ENCODE assay signal across 25 cellular contexts in the genomic region with DNA sequence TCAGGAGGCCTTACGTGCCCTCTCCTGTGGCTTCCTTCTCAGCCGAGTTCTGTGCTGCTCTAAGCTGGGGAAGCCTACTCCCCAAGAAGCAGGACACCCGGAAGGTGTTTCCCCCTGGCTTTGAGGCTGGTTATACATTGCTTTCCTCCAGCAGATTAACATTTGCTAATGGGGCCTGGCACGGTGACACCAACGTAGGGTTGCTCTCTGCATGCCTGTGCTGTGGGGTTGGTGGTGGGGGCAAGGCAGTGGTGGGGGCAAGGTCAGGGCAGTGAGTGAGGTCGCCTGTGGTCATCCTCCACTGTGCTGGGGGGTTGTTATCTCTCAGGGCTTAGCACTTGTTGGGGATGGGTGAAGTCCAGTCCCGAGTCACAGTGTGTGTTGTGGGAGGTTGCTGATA. TPM values are rescaled to one million over a fixed set of nuclear protein-coding genes. Genes with fewer than 3 reads are reported as not detected.
DNase-seq lines count a peak whose midpoint lies in the region; ATAC-seq and TF ChIP-seq lines count a peak whose summit lies in the region.
"Had no signal": no experiment of that assay in that cellular context is flagged by ENCODE, and none has a peak within 500 bp of the region (broad histone marks: within the 10 kb centered on the region; RNA-seq: fewer than 3 reads in every experiment).

No MANE protein-coding gene starts in this region.

- peaks cover 3% of the 10 kb centered on the region for H3K4me1 Mint-ChIP-seq in chondrocyte (ENCODE audit: low read depth)

- CTCF ChIA-PET in OCI-LY7 (lab: Charles Lee; ENCODE audit: unreplicated experiment) = no interaction called here

- H3K27me3 Mint-ChIP-seq in chondrocyte (ENCODE audit: low read depth) = peaks cover 3% of the 10 kb centered on the region

- no peak overlapping the region for H3K4me3 ChIP-seq in OCI-LY7 (ENCODE audit: low read depth, low read length, poor library complexity, severe bottlenecking)

- no peak overlapping the region for H2AFZ ChIP-seq in OCI-LY7 (ENCODE audit: low read length)

- H3K9me3 Mint-ChIP-seq in chondrocyte (ENCODE audit: low read depth) = peaks cover 6% of the 10 kb centered on the region
- H3K9me3 Mint-ChIP-seq: CD8-positive, alpha-beta T cell had no signal

- H3K27ac Mint-ChIP-seq in chondrocyte (ENCODE audit: unreplicated experiment) = no peak overlapping the region
- H3K27ac Mint-ChIP-seq: CD8-positive, alpha-beta T cell had no signal

- no peak for ATAC-seq in GM18511 (IDR thresholded peaks at IDR 0.05; ENCODE audit: unreplicated experiment)
- no peak for ATAC-seq in HG02884 (IDR thresholded peaks at IDR 0.05; ENCODE audit: unreplicated experiment)
- ATAC-seq: CD8-positive, alpha-beta T cell had no signal

- no peaks in the 10 kb centered on the region for H3K79me2 ChIP-seq in OCI-LY7 (ENCODE audit: insufficient read depth, low read depth, low read length)

- no TSS peak for BruUV-seq in OCI-LY7 (replicated peaks; lab: Mats Ljungman, UMichigan)

- H3K9me2 ChIP-seq in OCI-LY7 (ENCODE audit: insufficient read depth, low read length) = no peaks in the 10 kb centered on the region

- no peak overlapping the region for H3K4me2 ChIP-seq in OCI-LY7 (ENCODE audit: low read length)

- H3K4me1 ChIP-seq in OCI-LY7 (ENCODE audit: insufficient read depth, low read length, poor library complexity, severe bottlenecking) = no peaks in the 10 kb centered on the region

- TF ChIP-seq CTCF in chondrocyte (IDR thresholded peaks at IDR 0.05) (no peak), OCI-LY7 (conservative IDR thresholded peaks at IDR 0.05; ENCODE audit: low read length) (no peak)

- intact Hi-C loops in posterior vena cava (cut with DNase I) = no loop called here
- intact Hi-C loops in OCI-LY7 (cut with micrococcal nuclease; ENCODE audit: unreplicated experiment) = no loop called here

- POLR2A ChIA-PET in OCI-LY7 (lab: Charles Lee) = no interaction called here

- no peaks in the 10 kb centered on the region for H3K36me3 ChIP-seq in OCI-LY7 (ENCODE audit: insufficient read depth, low read length)

- no peaks in the 10 kb centered on the region for H3K36me3 Mint-ChIP-seq in chondrocyte (ENCODE audit: low read depth)
- H3K36me3 Mint-ChIP-seq: CD8-positive, alpha-beta T cell had no signal

- H3K9me3 ChIP-seq in OCI-LY7 (ENCODE audit: low read length) = 0 out of 2 replicates have a peak, but pooled peaks cover 6% of the 10 kb centered on the region

- H3K27ac ChIP-seq in OCI-LY7 (ENCODE audit: low read depth, low read length, poor library complexity, severe bottlenecking) = no peak overlapping the region
- H3K27ac ChIP-seq: C4-2B, RWPE1 had no signal

- no peak overlapping the region for H3K4me3 Mint-ChIP-seq in chondrocyte (ENCODE audit: unreplicated experiment)
- H3K4me3 Mint-ChIP-seq: B cell; CD8-positive, alpha-beta T cell had no signal

- peak; percentile 25 for DNase-seq in chondrocyte (ENCODE audit: low spot score)
- peak; percentile 41 for DNase-seq in islet precursor cell
- DNase-seq in posterior vena cava (ENCODE audit: low spot score) = peak; percentile 62
- no peak for DNase-seq in DMS 273 treated with DMSO at 0.1 percent for 48 hours (lab: John Stamatoyannopoulos, UW)
- no peak for DNase-seq in OCI-LY7 (ENCODE audit: low spot score)
- DNase-seq: Calu3; CD8-positive, alpha-beta T cell; DMS153; DND-41; H7; KBM-7; MV-4-11; NCI-H1105 treated with DMSO at 0.1 percent for 48 hours; NCI-H146; NCI-H1930; NCI-H2107; NCI-H524 treated with DMSO at 0.1 percent for 48 hours; NCI-H774; SHP77 treated with DMSO at 0.1 percent for 48 hours had no signal

- H4K20me1 ChIP-seq in OCI-LY7 (ENCODE audit: insufficient read depth, low read length) = no peaks in the 10 kb centered on the region

RNA-seq across cellular contexts. Expression of a gene that starts 4.2 kb away (rescaled TPM):
- total RNA-seq in chondrocyte (0.10 to 0.15 TPM (median 0.12 TPM) in 3 replicates), posterior vena cava (under 1 TPM in 1 of 2 donors, not detected in 1; 0.19 TPM), OCI-LY7 (2022) (0.06 and 0.11 TPM in 2 replicates)
- 0.03 TPM in 1 of 2 replicates, not detected in the other for total RNA-seq in OCI-LY7 (2014; rRNA removed; shearing (Covaris generic))
- total RNA-seq: Calu3, MCF 10A had no signal

RNA-seq across cellular contexts. Expression of a gene that starts 8.4 kb away (rescaled TPM):
- 7.4 to 8.3 TPM (median 8.0 TPM) in 3 replicates for total RNA-seq in chondrocyte
- 1 to 10 TPM; 3.7 to 6.3 TPM for total RNA-seq in posterior vena cava
- 28.3 and 32.0 TPM in 2 replicates for total RNA-seq in OCI-LY7 (2014; rRNA removed; shearing (Covaris generic))
- total RNA-seq in OCI-LY7 (2022) = 20.8 and 21.3 TPM in 2 replicates

RNA-seq across cellular contexts. Expression of a gene that starts 41.8 kb away (rescaled TPM):
- 0.29 to 0.69 TPM (median 0.55 TPM) in 3 replicates for total RNA-seq in chondrocyte
- 1 to 10 TPM; 4.1 to 4.6 TPM for total RNA-seq in posterior vena cava
- total RNA-seq in OCI-LY7 (2014; rRNA removed; shearing (Covaris generic)) = 0.98 and 1.8 TPM in 2 replicates
- total RNA-seq in OCI-LY7 (2022) = 0.34 and 0.65 TPM in 2 replicates
- total RNA-seq: Calu3, MCF 10A had no signal

Comparison
In these comparisons a context has a peak if more than half of its experiments do, and no peak if none do; other contexts are left out.
1. DNase-seq: peak in chondrocyte (single experiment), islet precursor cell (single experiment) and posterior vena cava (single experiment); none in DMS 273 treated with DMSO at 0.1 percent for 48 hours (single experiment) and OCI-LY7 (single experiment).